In the genomic region with DNA sequence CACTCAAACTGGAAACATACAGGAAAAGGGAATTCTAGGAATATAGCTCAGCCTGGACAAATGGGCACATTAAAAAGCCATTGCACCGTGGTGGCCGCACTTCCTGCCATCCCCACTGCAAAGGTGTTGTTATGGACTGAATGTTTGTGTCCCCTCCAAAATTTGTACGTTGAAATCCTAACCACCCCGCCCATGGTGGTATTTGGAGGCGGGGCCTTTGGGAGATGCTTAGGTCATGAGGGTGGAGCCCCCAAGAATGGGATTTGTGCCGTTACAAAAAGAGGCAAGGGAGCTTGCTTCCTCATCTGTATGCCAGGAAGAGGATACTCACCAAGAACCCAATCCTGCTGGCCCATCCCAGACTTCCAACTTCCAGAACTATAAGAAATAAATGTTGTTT, we compare ENCODE assay signal across 17 cellular contexts. TPM values are rescaled to one million over a fixed set of nuclear protein-coding genes. Genes with fewer than 3 reads are reported as not detected.
DNase-seq lines count a peak whose midpoint lies in the region; ATAC-seq, FAIRE-seq and TF ChIP-seq lines count a peak whose summit lies in the region.
"Had no signal": no experiment of that assay in that cellular context is flagged by ENCODE, and none has a peak within 500 bp of the region (broad histone marks: within the 10 kb centered on the region; RNA-seq: fewer than 3 reads in every experiment).

No MANE protein-coding gene starts in this region.

- no peak for FAIRE-seq in astrocyte (lab: Jason Lieb, UNC)

- no peak overlapping the region for H2AFZ ChIP-seq in astrocyte (ENCODE audit: low read depth, low read length)
- H2AFZ ChIP-seq: hepatocyte had no signal

- H3K9me3 Mint-ChIP-seq in CD4-positive, alpha-beta T cell: no peaks in the 10 kb centered on the region
- H3K9me3 Mint-ChIP-seq in astrocyte (ENCODE audit: unreplicated experiment) (peaks cover 7% of the 10 kb centered on the region), natural killer cell (no peaks in the 10 kb centered on the region)
- H3K9me3 Mint-ChIP-seq: activated CD4-positive, alpha-beta memory T cell treated with anti-CD3 and anti-CD28 coated beads for 36 hours had no signal

- H3K4me3 Mint-ChIP-seq in CD4-positive, alpha-beta T cell: peak overlapping the region; percentile 35
- H3K4me3 Mint-ChIP-seq in astrocyte (ENCODE audit: unreplicated experiment) (peak overlapping the region; percentile 9), natural killer cell (peak overlapping the region; percentile 57)
- H3K4me3 Mint-ChIP-seq: activated CD4-positive, alpha-beta memory T cell treated with anti-CD3 and anti-CD28 coated beads for 36 hours had no signal

- H3K27me3 Mint-ChIP-seq in CD4-positive, alpha-beta T cell: peaks cover 18% of the 10 kb centered on the region
- H3K27me3 Mint-ChIP-seq in astrocyte (ENCODE audit: low read depth, unreplicated experiment) (peaks cover 3% of the 10 kb centered on the region), natural killer cell (ENCODE audit: low read depth in 2 of 2) (peaks cover 14 to 15% of the 10 kb centered on the region in 2 donors)

- in situ Hi-C loops in brain microvascular endothelial cell (cut with HindIII; ENCODE audit: low pct_ligation_motif_present, low sequenced_read_pairs): no loop called here

- no peak for DNase-seq in CD4-positive, alpha-beta T cell
- no peak for DNase-seq in astrocyte (ENCODE audit: low read depth)
- no peak for DNase-seq in natural killer cell
- DNase-seq in aorta: no peak
- DNase-seq in NCI-H1105 (lab: John Stamatoyannopoulos, UW): no peak
- no peak for DNase-seq in brain microvascular endothelial cell
- DNase-seq: activated CD4-positive, alpha-beta memory T cell treated with anti-CD3 and anti-CD28 coated beads for 36 hours; activated gamma-delta T cell; DMS53; effector CD4-positive, alpha-beta T cell; left colon; NCI-H1436 treated with DMSO at 0.1 percent for 48 hours; NCI-H345; SJCRH30 had no signal

- H3K27ac ChIP-seq in CD4-positive, alpha-beta T cell (ENCODE audit: low read depth, low read length): no peak overlapping the region
- no peak overlapping the region for H3K27ac ChIP-seq in HEK293 (ENCODE audit: extremely low read depth, low read depth, low read length)
- no peak overlapping the region for H3K27ac ChIP-seq in astrocyte (ENCODE audit: low read depth, low read length)
- no peak overlapping the region for H3K27ac ChIP-seq in aorta (ENCODE audit: low read depth in 1 of 2, low read length in 2 of 2)
- H3K27ac ChIP-seq in brain microvascular endothelial cell: no peak overlapping the region
- H3K27ac ChIP-seq: hepatocyte, SJCRH30 had no signal

- H3K27ac Mint-ChIP-seq in CD4-positive, alpha-beta T cell: no peak overlapping the region
- H3K27ac Mint-ChIP-seq in astrocyte (ENCODE audit: unreplicated experiment) (no peak overlapping the region), natural killer cell (no peak overlapping the region)
- H3K27ac Mint-ChIP-seq: activated CD4-positive, alpha-beta memory T cell treated with anti-CD3 and anti-CD28 coated beads for 36 hours had no signal

- peaks cover 18% of the 10 kb centered on the region for H3K27me3 ChIP-seq in CD4-positive, alpha-beta T cell (ENCODE audit: control insufficient read depth, insufficient read depth, low read length)
- H3K27me3 ChIP-seq in astrocyte (ENCODE audit: insufficient read depth, low read length) (no peaks in the 10 kb centered on the region), aorta (ENCODE audit: control insufficient read depth in 1 of 2, insufficient read depth in 2 of 2, low read length in 1 of 2) (no peaks in the 10 kb centered on the region), brain microvascular endothelial cell (replicated peaks) (no peaks in the 10 kb centered on the region)
- H3K27me3 ChIP-seq: hepatocyte, SJCRH30 had no signal

- no peak overlapping the region for H3K4me3 ChIP-seq in HEK293 (ENCODE audit: low read depth, low read length)
- H3K4me3 ChIP-seq in astrocyte (ENCODE audit: insufficient read depth, low read depth, low read length): no peak overlapping the region
- no peak overlapping the region for H3K4me3 ChIP-seq in aorta (ENCODE audit: low read length in 2 of 2)
- H3K4me3 ChIP-seq in brain microvascular endothelial cell (ENCODE audit: low read depth, low read length): no peak overlapping the region
- H3K4me3 ChIP-seq: hepatocyte, SJCRH30 had no signal

- CTCF ChIA-PET in CD4-positive, alpha-beta T cell (lab: Charles Lee): no interaction called here
- CTCF ChIA-PET in HEK293 (lab: Yijun Ruan, JAX): no interaction called here

- no peaks in the 10 kb centered on the region for H3K9me3 ChIP-seq in CD4-positive, alpha-beta T cell (ENCODE audit: control insufficient read depth, low read length)
- H3K9me3 ChIP-seq in HEK293 (ENCODE audit: control insufficient read depth, insufficient read depth, low read depth, low read length) (no peaks in the 10 kb centered on the region), astrocyte (ENCODE audit: insufficient read depth, low read depth, low read length) (no peaks in the 10 kb centered on the region), aorta (ENCODE audit: control insufficient read depth, low read length) (no peaks in the 10 kb centered on the region)
- H3K9me3 ChIP-seq: SJCRH30 had no signal

- H4K20me1 ChIP-seq in astrocyte (ENCODE audit: insufficient read depth, low read length): peaks cover 5% of the 10 kb centered on the region

- ATAC-seq in CD4-positive, alpha-beta T cell (ENCODE audit: poor library complexity): no peak
- ATAC-seq in natural killer cell (no peak), aorta (ENCODE audit: low FRiP score) (no peak), GM18873 (IDR thresholded peaks at IDR 0.05; ENCODE audit: low FRiP score, unreplicated experiment) (no peak)
- ATAC-seq: left colon had no signal

- H3K36me3 Mint-ChIP-seq in CD4-positive, alpha-beta T cell (ENCODE audit: low read depth): no peaks in the 10 kb centered on the region
- H3K36me3 Mint-ChIP-seq in astrocyte (ENCODE audit: low read depth, unreplicated experiment) (peaks cover 2% of the 10 kb centered on the region), natural killer cell (no peaks in the 10 kb centered on the region)
- H3K36me3 Mint-ChIP-seq: activated CD4-positive, alpha-beta memory T cell treated with anti-CD3 and anti-CD28 coated beads for 36 hours had no signal

- H3K9ac ChIP-seq in astrocyte (ENCODE audit: low read length): no peak overlapping the region

- H3K4me1 ChIP-seq in HEK293 (ENCODE audit: control insufficient read depth, insufficient read depth, low read length) (peaks cover 7% of the 10 kb centered on the region; the same call in 1 of the 2 replicates), astrocyte (ENCODE audit: insufficient read depth, low read length) (peaks cover 11% of the 10 kb centered on the region), aorta (ENCODE audit: control insufficient read depth in 1 of 2, insufficient read depth in 2 of 2, low read length in 2 of 2) (no peaks in the 10 kb centered on the region)
- H3K4me1 ChIP-seq: SJCRH30 had no signal

- TF ChIP-seq CTCF in CD4-positive, alpha-beta T cell (IDR thresholded peaks at IDR 0.05): no peak
- TF ChIP-seq CTCF in HEK293 (tag by site-specific recombination; IDR thresholded peaks at IDR 0.05) (no peak), astrocyte (IDR thresholded peaks at IDR 0.05; ENCODE audit: insufficient read depth, low read depth, low read length) (no peak), natural killer cell (IDR thresholded peaks at IDR 0.05) (no peak), brain microvascular endothelial cell (IDR thresholded peaks at IDR 0.05; ENCODE audit: low read depth, low read length, missing control alignments) (no peak)

- intact Hi-C loops in CD4-positive, alpha-beta T cell (cut with DNase I, micrococcal nuclease): no loop called here
- intact Hi-C loops in natural killer cell (cut with micrococcal nuclease): no loop called here
- intact Hi-C loops in aorta (cut with DNase I): no loop called here

- no peaks in the 10 kb centered on the region for H3K36me3 ChIP-seq in HEK293 (ENCODE audit: control insufficient read depth in 2 of 2, insufficient read depth in 1 of 2, low read length in 2 of 2)
- no peaks in the 10 kb centered on the region for H3K36me3 ChIP-seq in astrocyte (ENCODE audit: insufficient read depth, low read length)
- H3K36me3 ChIP-seq in aorta (ENCODE audit: control insufficient read depth in 1 of 2, insufficient read depth in 2 of 2, low read length in 1 of 2): no peaks in the 10 kb centered on the region
- no peaks in the 10 kb centered on the region for H3K36me3 ChIP-seq in brain microvascular endothelial cell (replicated peaks)
- H3K36me3 ChIP-seq: SJCRH30 had no signal

- peaks cover 6% of the 10 kb centered on the region for H3K4me1 Mint-ChIP-seq in CD4-positive, alpha-beta T cell (ENCODE audit: low read depth)
- H3K4me1 Mint-ChIP-seq in astrocyte (ENCODE audit: low read depth, unreplicated experiment) (peaks cover 26% of the 10 kb centered on the region), natural killer cell (peaks cover 8 to 14% of the 10 kb centered on the region in 2 donors)

- no peak overlapping the region for H3K4me2 ChIP-seq in astrocyte (ENCODE audit: low read length)

- 83 to 86% methylated on average over 6 of the region's 6 CpGs for WGBS in aorta, 2 donors

- POLR2A ChIA-PET in CD4-positive, alpha-beta T cell (lab: Charles Lee): no interaction called here
- POLR2A ChIA-PET in HEK293 (lab: Yijun Ruan, JAX): interaction anchor here (1.1 kb wide), 1 partner anchor 44 kb away, joined by 7 read pairs; a partner anchor contains a TSS

- peaks cover 10% of the 10 kb centered on the region for H3K79me2 ChIP-seq in astrocyte (ENCODE audit: insufficient read depth, low read length)

TF ChIP-seq in HEK293, 187 proteins besides CTCF, POLR2A, EP300 and RAD21 (continues in another document):
- peak; percentile 44; the same call in 1 of the 2 replicates for TF ChIP-seq KLF1 (tag by site-specific recombination; IDR thresholded peaks at IDR 0.05)
- TF ChIP-seq HOXA7 (CRISPR knock-in tag; IDR thresholded peaks at IDR 0.05; ENCODE audit: borderline replicate concordance): no peak

RNA-seq across cellular contexts. Expression of a gene that starts 1.1 kb away (rescaled TPM):
- under 1 TPM in 1 of 2 experiments, not detected in 1; 0.36 TPM for total RNA-seq in CD4-positive, alpha-beta T cell
- total RNA-seq in astrocyte (32.6 and 39.7 TPM in 2 replicates), natural killer cell (1 to 10 TPM in 1 of 3 donors, under 1 TPM in 1, not detected in 1; 0.45 to 1.0 TPM), aorta (10 to 100 TPM in 1 of 2 donors, 1 to 10 TPM in 1; 7.5 to 20.2 TPM)
- polyA plus RNA-seq in aorta: 10 to 100 TPM; 19.5 to 76.4 TPM
- total RNA-seq: SJCRH30 had no signal

RNA-seq across cellular contexts. Expression of a gene that starts 44.7 kb away (rescaled TPM):
- total RNA-seq in CD4-positive, alpha-beta T cell: 100 to 1,000 TPM; 176 to 182 TPM
- total RNA-seq in astrocyte (139 and 142 TPM in 2 replicates), natural killer cell (100 to 1,000 TPM; 160 to 173 (median 164) TPM), aorta (100 to 1,000 TPM; 147 to 153 TPM)
- 10 to 100 TPM; 27.7 to 73.9 TPM for polyA plus RNA-seq in aorta

RNA-seq across cellular contexts. Expression of a gene that starts 58.8 kb away (rescaled TPM):
- total RNA-seq in CD4-positive, alpha-beta T cell: 10 to 100 TPM; 27.4 to 32.0 TPM
- total RNA-seq in astrocyte (240 and 276 TPM in 2 replicates), natural killer cell (10 to 100 TPM; 62.2 to 88.0 (median 73.5) TPM), aorta (100 to 1,000 TPM in 1 of 2 donors, 10 to 100 TPM in 1; 84.4 to 104 TPM)
- polyA plus RNA-seq in aorta: 10 to 100 TPM; 72.1 to 74.9 TPM

RNA-seq across cellular contexts. Expression of a gene that starts 59.2 kb away (rescaled TPM):
- total RNA-seq in CD4-positive, alpha-beta T cell: 1 to 10 TPM; 2.6 to 3.2 TPM
- total RNA-seq in astrocyte (13.8 and 15.3 TPM in 2 replicates), natural killer cell (10 to 100 TPM; 11.8 to 15.1 (median 13.0) TPM), aorta (10 to 100 TPM in 1 of 2 donors, 1 to 10 TPM in 1; 6.8 to 13.2 TPM)
- 10 to 100 TPM in 1 of 2 donors, 1 to 10 TPM in 1; 9.9 to 10.8 TPM for polyA plus RNA-seq in aorta

Comparison
In these comparisons a context has a peak if more than half of its experiments do, and no peak if none do; other contexts are left out.
1. RNA of a gene that starts 1.1 kb away (total RNA-seq): 32.6 to 39.7 TPM in astrocyte and 7.5 to 20.2 TPM in aorta; 0.45 to 1.0 TPM in natural killer cell and 0.36 TPM in CD4-positive, alpha-beta T cell; every median in the first group is over 4 times any median in the second.
2. Peak in every context shown above with its lines, with median percentiles within 50 percentile points of each other: H3K4me3 Mint-ChIP-seq.